28 cellular contexts compared by ENCODE assay signal in genomic region chr10:52447931-52448353, GRCh38.
A peak's percentile ranks its signal among the peaks of the same experiment; 100 is the strongest.
DNase-seq lines count a peak whose midpoint lies in the region; ATAC-seq, FAIRE-seq and TF ChIP-seq lines count a peak whose summit lies in the region.
"Had no signal": no experiment of that assay in that cellular context is flagged by ENCODE, and none has a peak within 500 bp of the region (broad histone marks: within the 10 kb centered on the region; RNA-seq: fewer than 3 reads in every experiment).

No MANE protein-coding gene starts in this region.

- H3K27ac ChIP-seq in A549, result peak overlapping the region; percentile 72 to 84
- peak overlapping the region; percentile 19 for H3K27ac ChIP-seq in keratinocyte (ENCODE audit: control insufficient read depth, insufficient read depth, low read length)
- H3K27ac ChIP-seq: adrenal gland, C4-2B, cardiac muscle cell, prostate gland, upper lobe of left lung had no signal

- no peaks in the 10 kb centered on the region for H3K9me1 ChIP-seq in keratinocyte (ENCODE audit: control insufficient read depth, extremely low read depth, insufficient read depth, low read length)

- H3K4me2 ChIP-seq in A549 (peak overlapping the region; percentile 27; the same call in 2 of the 3 replicates), keratinocyte (ENCODE audit: control insufficient read depth, extremely low read depth, insufficient read depth, low read depth, low read length) (no peak overlapping the region)

- FAIRE-seq in A549 (lab: Jason Lieb, UNC), result peak; percentile 49
- peak; percentile 81 for FAIRE-seq in keratinocyte (lab: Jason Lieb, UNC)

- no peak overlapping the region for H3K4me3 ChIP-seq in A549
- H3K4me3 ChIP-seq in cardiac fibroblast (replicated peaks in 1 of 2; ENCODE audit: low read depth in 2 of 2, low read length in 2 of 2), result no peak overlapping the region
- no peak overlapping the region for H3K4me3 ChIP-seq in keratinocyte (ENCODE audit: control insufficient read depth in 2 of 3, extremely low read depth in 1 of 3, insufficient read depth in 2 of 3, low read depth in 1 of 3, low read length in 3 of 3)
- H3K4me3 ChIP-seq: adrenal gland, cardiac muscle cell, prostate gland, upper lobe of left lung had no signal

- TF ChIP-seq EP300 in A549 (IDR thresholded peaks at IDR 0.05), result no peak

- H3K9me3 ChIP-seq in A549 (no peaks in the 10 kb centered on the region), keratinocyte (ENCODE audit: control insufficient read depth, low read depth, low read length) (no peaks in the 10 kb centered on the region)
- H3K9me3 ChIP-seq: adrenal gland, prostate gland, upper lobe of left lung had no signal

- no peaks in the 10 kb centered on the region for H3K27me3 ChIP-seq in keratinocyte (ENCODE audit: control insufficient read depth, extremely low read depth, insufficient read depth, low read length)
- H3K27me3 ChIP-seq: adrenal gland, cardiac muscle cell, upper lobe of left lung had no signal

- no peak for TF ChIP-seq RAD21 in A549 (conservative IDR thresholded peaks at IDR 0.05 in 1 of 2, IDR thresholded peaks at IDR 0.05 in 1 of 2)

- H3K4me1 ChIP-seq in A549 (peaks cover 82% of the 10 kb centered on the region), keratinocyte (ENCODE audit: control insufficient read depth, extremely low read depth, insufficient read depth, low read length) (peaks cover 60% of the 10 kb centered on the region)
- H3K4me1 ChIP-seq: prostate gland, upper lobe of left lung had no signal

- no peak for TF ChIP-seq POLR2A in A549 (IDR thresholded peaks at IDR 0.05; ENCODE audit: low read length)

- ATAC-seq in A549, result no peak
- no peak for ATAC-seq in GM19035 (IDR thresholded peaks at IDR 0.05; ENCODE audit: unreplicated experiment)
- ATAC-seq: T-helper 17 cell had no signal

- H4K20me1 ChIP-seq in keratinocyte (ENCODE audit: control insufficient read depth, extremely low read depth, insufficient read depth, low read length), result no peaks in the 10 kb centered on the region

- TF ChIP-seq CTCF in A549 (IDR thresholded peaks at IDR 0.05), result no peak
- no peak for TF ChIP-seq CTCF in cardiac fibroblast (IDR thresholded peaks at IDR 0.05; ENCODE audit: low read depth, low read length)
- TF ChIP-seq CTCF in keratinocyte (optimal IDR thresholded peaks at IDR 0.05 in 1 of 3, IDR thresholded peaks at IDR 0.05 in 1 of 3, conservative IDR thresholded peaks at IDR 0.05 in 1 of 3; ENCODE audit: extremely low read depth in 1 of 3, insufficient read depth in 2 of 3, low read length in 3 of 3), result no peak

- no peak for DNase-seq in A549 (ENCODE audit: low read depth in 1 of 2, low spot score in 1 of 2)
- peak; percentile 34 for DNase-seq in HS-5 (ENCODE audit: low read depth)
- DNase-seq in cardiac fibroblast (ENCODE audit: low read depth in 2 of 2), result peak; percentile 38 to 41
- DNase-seq in keratinocyte (ENCODE audit: low read depth, low spot score), result no peak
- no peak for DNase-seq in NCI-H510A treated with DMSO at 0.1 percent for 48 hours (lab: John Stamatoyannopoulos, UW)
- no peak for DNase-seq in NCI-H2029 (lab: John Stamatoyannopoulos, UW)
- DNase-seq in NOMO-1 treated with dmso at 0.1 percent for 144 hours (lab: John Stamatoyannopoulos, UW; ENCODE audit: unreplicated experiment), result no peak
- DNase-seq: activated CD8-positive, alpha-beta memory T cell treated with anti-CD3 and anti-CD28 coated beads for 24 hours; activated gamma-delta T cell treated with Interleukin-2 at 50 U/mL for 16 hours; activated T-cell treated with anti-CD3 and anti-CD28 coated beads, Interleukin-2, amount 50 U/mL, for 24 hours; adrenal gland; Calu3; cortex of kidney; DND-41; endodermal cell; head of caudate nucleus; KBM-7; MV-4-11; NCI-H1694; NCI-H2171; NCI-H524 treated with DMSO at 0.1 percent for 48 hours; stimulated activated CD4-positive, alpha-beta T cell treated with anti-CD3 and anti-CD28 coated beads, Interleukin-1b, Interleukin-23, amount 100 ng/mL, for 48 hours; T-helper 17 cell; upper lobe of left lung had no signal

- CTCF ChIA-PET in A549 (lab: Yijun Ruan, JAX), result interaction anchor here (0.9 to 1.6 kb wide), 5 partner anchors 18 to 140 kb away, joined by 3 to 7 read pairs (median 4); partner anchors contain the start of gene DKK1

- dilution Hi-C loops in keratinocyte (cut with MboI; ENCODE audit: extremely low pct_ligation_motif_present, low sequenced_read_pairs), result no loop called here

- peaks cover 15% of the 10 kb centered on the region for H3K79me2 ChIP-seq in keratinocyte (ENCODE audit: control insufficient read depth, insufficient read depth, low read length)

- POLR2A ChIA-PET in A549 (lab: Yijun Ruan, JAX), result no interaction called here

- H2AFZ ChIP-seq in keratinocyte (ENCODE audit: control insufficient read depth, low read length), result no peak overlapping the region

- peaks cover 0 to 10% of the 10 kb centered on the region in 2 experiments for H3K36me3 ChIP-seq in keratinocyte (ENCODE audit: control insufficient read depth in 2 of 2, extremely low read depth in 1 of 2, insufficient read depth in 2 of 2, low read length in 2 of 2)
- H3K36me3 ChIP-seq: adrenal gland, cardiac muscle cell, prostate gland, upper lobe of left lung had no signal

- no peak overlapping the region for H3K9ac ChIP-seq in keratinocyte (ENCODE audit: control insufficient read depth, extremely low read depth, insufficient read depth, low read length)

TF ChIP-seq in A549, 52 proteins besides CTCF, POLR2A, EP300 and RAD21:
- TF ChIP-seq GATA3 (IDR thresholded peaks at IDR 0.05; ENCODE audit: borderline replicate concordance) (no peak), MAFK (IDR thresholded peaks at IDR 0.05; ENCODE audit: partially characterized antibody) (peak; percentile 7)

Comparison
In these comparisons a context has a peak if more than half of its experiments do, and no peak if none do; other contexts are left out.
1. DNase-seq: peak in HS-5 (single experiment) and cardiac fibroblast (2 of 2); none in A549 (0 of 2), keratinocyte (single experiment), NCI-H510A treated with DMSO at 0.1 percent for 48 hours (single experiment), NCI-H2029 (single experiment) and NOMO-1 treated with dmso at 0.1 percent for 144 hours (single experiment).